ENCODE assay signal across 8 cellular contexts in the genomic region with DNA sequence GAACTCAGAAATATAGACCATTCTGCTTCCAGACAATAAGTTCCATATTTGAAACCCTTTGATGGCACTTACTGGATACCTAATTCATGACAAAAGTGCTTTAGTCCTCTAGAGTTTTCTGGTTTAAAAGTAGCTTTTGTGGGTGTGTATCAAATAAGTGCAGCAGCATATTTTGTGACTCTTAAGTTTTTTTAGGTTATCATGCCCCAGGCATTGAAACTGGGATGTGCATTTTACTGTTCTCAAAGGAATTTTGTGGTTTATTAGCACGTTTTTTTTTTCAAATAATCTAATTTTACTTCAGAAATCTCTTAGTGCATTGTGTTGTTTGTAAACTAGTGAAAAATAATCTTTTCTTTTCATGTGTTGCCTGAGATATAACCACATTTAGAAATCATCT. TPM values are rescaled to one million over a fixed set of nuclear protein-coding genes. Genes with fewer than 3 reads are reported as not detected.
DNase-seq lines count a peak whose midpoint lies in the region; ATAC-seq, FAIRE-seq and TF ChIP-seq lines count a peak whose summit lies in the region.

No MANE protein-coding gene starts in this region.

- DNase-seq in EL (peak; percentile 37), PC-3 (no peak), endothelial cell of umbilical vein (ENCODE audit: low read depth, low spot score) (no peak), trophoblast cell (no peak), occipital lobe (lab: John Stamatoyannopoulos, UW) (no peak), GOT3 (lab: John Stamatoyannopoulos, UW) (no peak), middle frontal gyrus (ENCODE audit: extremely low spot score, low spot score) (no peak)
- no peak for DNase-seq in stimulated activated CD4-positive, alpha-beta T cell treated with anti-CD3 and anti-CD28 coated beads, Interleukin-4, amount 100 ng/mL, for 1 hour

- H2AK5ac ChIP-seq in trophoblast cell (ENCODE audit: low read length), result no peak overlapping the region

- H2BK12ac ChIP-seq in trophoblast cell (ENCODE audit: low read length), result no peak overlapping the region

- H4K8ac ChIP-seq in trophoblast cell (ENCODE audit: low read depth, low read length), result no peak overlapping the region

- CTCF ChIA-PET in PC-3 (lab: Charles Lee), result no interaction called here
- CTCF ChIA-PET in endothelial cell of umbilical vein (lab: Charles Lee), result interaction anchor here (0.8 to 2.4 kb wide), 3 partner anchors 77 to 556 kb away, joined by 3 to 8 read pairs (median 7); no protein-coding TSS in a partner anchor

- POLR2A ChIA-PET in PC-3 (lab: Charles Lee; ENCODE audit: unreplicated experiment) (no interaction called here), endothelial cell of umbilical vein (lab: Charles Lee) (interaction anchor here (0.7 to 1.0 kb wide), 2 partner anchors 29 to 440 kb away, joined by 3 to 4 read pairs; a partner anchor contains a TSS)

- H4K12ac ChIP-seq in trophoblast cell (ENCODE audit: low read depth, low read length), result no peak overlapping the region

- H2AFZ ChIP-seq in PC-3 (ENCODE audit: low read length) (no peak overlapping the region), endothelial cell of umbilical vein (ENCODE audit: low read depth, low read length) (no peak overlapping the region), trophoblast cell (ENCODE audit: insufficient read depth, low read length, poor library complexity) (no peak overlapping the region)

- TF ChIP-seq CTCF in PC-3 (conservative IDR thresholded peaks at IDR 0.05; ENCODE audit: low read depth, low read length), result no peak
- TF ChIP-seq CTCF in endothelial cell of umbilical vein (IDR thresholded peaks at IDR 0.05; ENCODE audit: extremely low read depth in 1 of 2, insufficient read depth in 1 of 2, low read depth in 1 of 2, low read length in 2 of 2), result no peak

- H3K4me1 ChIP-seq in PC-3 (ENCODE audit: insufficient read depth, low read length), result peaks cover 36% of the 10 kb centered on the region
- H3K4me1 ChIP-seq in endothelial cell of umbilical vein (ENCODE audit: control insufficient read depth, extremely low read depth, insufficient read depth, low read length), result peaks cover 25% of the 10 kb centered on the region
- peaks cover 8 to 14% of the 10 kb centered on the region in 2 experiments for H3K4me1 ChIP-seq in trophoblast cell (ENCODE audit: control insufficient read depth in 1 of 2, insufficient read depth in 2 of 2, low read length in 2 of 2)

- H3K36me3 ChIP-seq in PC-3 (ENCODE audit: low read depth, low read length) (peaks cover 49% of the 10 kb centered on the region), endothelial cell of umbilical vein (ENCODE audit: control insufficient read depth in 2 of 2, extremely low read depth in 1 of 2, insufficient read depth in 2 of 2, low read length in 2 of 2) (peaks cover 10 to 21% of the 10 kb centered on the region in 2 experiments), trophoblast cell (ENCODE audit: control insufficient read depth in 1 of 2, insufficient read depth in 2 of 2, low read length in 2 of 2) (peaks cover 7 to 21% of the 10 kb centered on the region in 2 experiments)

- H3K27me3 ChIP-seq in PC-3 (ENCODE audit: low read length) (no peaks in the 10 kb centered on the region), endothelial cell of umbilical vein (ENCODE audit: control insufficient read depth in 2 of 2, insufficient read depth in 2 of 2, low read length in 2 of 2) (peaks cover under 1% of the 10 kb centered on the region in 2 experiments), trophoblast cell (ENCODE audit: insufficient read depth, low read length) (no peaks in the 10 kb centered on the region)

- H3K23ac ChIP-seq in trophoblast cell (ENCODE audit: low read length), result no peak overlapping the region

- no peak overlapping the region for H3K14ac ChIP-seq in trophoblast cell (ENCODE audit: low read length)

- no peak for ATAC-seq in PC-3

- no TSS peak for BruUV-seq in PC-3 (replicated peaks; lab: Mats Ljungman, UMichigan)
- no TSS peak for BruUV-seq in endothelial cell of umbilical vein (replicated peaks; lab: Mats Ljungman, UMichigan)

- no peaks in the 10 kb centered on the region for H3K9me2 ChIP-seq in PC-3 (replicated peaks; ENCODE audit: low read length)

- no CpG with 5 or more reads among the region's 1 CpG for WGBS in trophoblast cell (ENCODE audit: extremely low coverage, insufficient coverage, insufficient read length)

- H3F3A ChIP-seq in PC-3 (ENCODE audit: low read length, unreplicated experiment), result no peaks in the 10 kb centered on the region

- H4K20me1 ChIP-seq in PC-3 (ENCODE audit: low read length) (0 out of 2 replicates have a peak, but pooled peaks cover 18% of the 10 kb centered on the region), endothelial cell of umbilical vein (replicated peaks; ENCODE audit: control insufficient read depth, extremely low read depth, insufficient read depth, low read length) (no peaks in the 10 kb centered on the region)

- H3K27ac ChIP-seq in PC-3 (ENCODE audit: low read length) (no peak overlapping the region), endothelial cell of umbilical vein (ENCODE audit: insufficient read depth, low read depth, low read length) (peak overlapping the region; percentile 21), trophoblast cell (ENCODE audit: low read depth, low read length) (no peak overlapping the region)

- dilution Hi-C loops in endothelial cell of umbilical vein (cut with MboI; ENCODE audit: extremely low pct_ligation_motif_present, low sequenced_read_pairs), result no loop called here

- H3K4me2 ChIP-seq in PC-3 (ENCODE audit: low read length) (peak overlapping the region; percentile 97), endothelial cell of umbilical vein (ENCODE audit: insufficient read depth, low read length) (peak overlapping the region; percentile 98), trophoblast cell (ENCODE audit: low read length) (peak overlapping the region; percentile 89)

- H3K79me1 ChIP-seq in trophoblast cell (ENCODE audit: low read length), result peaks cover 10% of the 10 kb centered on the region

- H3K9ac ChIP-seq in PC-3 (ENCODE audit: low read length), result peak overlapping the region; percentile 98
- peak overlapping the region; percentile 100 for H3K9ac ChIP-seq in endothelial cell of umbilical vein (replicated peaks; ENCODE audit: extremely low read depth, insufficient read depth, low read length)
- H3K9ac ChIP-seq in trophoblast cell (ENCODE audit: low read length), result no peak overlapping the region

- no peak overlapping the region for H2BK5ac ChIP-seq in trophoblast cell (ENCODE audit: low read depth, low read length, poor library complexity)

- FAIRE-seq in endothelial cell of umbilical vein (lab: Jason Lieb, UNC), result no peak

- H3K79me2 ChIP-seq in PC-3 (ENCODE audit: low read length), result peaks cover 50% of the 10 kb centered on the region
- peaks cover 46% of the 10 kb centered on the region for H3K79me2 ChIP-seq in endothelial cell of umbilical vein (ENCODE audit: control insufficient read depth, insufficient read depth, low read length)
- H3K79me2 ChIP-seq in trophoblast cell (ENCODE audit: control insufficient read depth, insufficient read depth, low read length, poor library complexity), result peaks cover 7% of the 10 kb centered on the region

- H4K91ac ChIP-seq in trophoblast cell (ENCODE audit: low read depth, low read length), result no peak overlapping the region

- intact Hi-C loops in PC-3 (cut with micrococcal nuclease) (loop anchor here (2.0 to 10.0 kb wide), 2 partner anchors 78 to 384 kb away; a partner anchor contains a TSS), endothelial cell of umbilical vein (cut with micrococcal nuclease) (loop anchor here (2.0 to 10.0 kb wide), 3 partner anchors 387 to 556 kb away; a partner anchor contains a TSS)

- H3K9me3 ChIP-seq in PC-3 (ENCODE audit: low read length) (no peaks in the 10 kb centered on the region), endothelial cell of umbilical vein (replicated peaks; ENCODE audit: control insufficient read depth, insufficient read depth, low read length) (no peaks in the 10 kb centered on the region), trophoblast cell (ENCODE audit: insufficient read depth, low read depth, low read length) (no peaks in the 10 kb centered on the region)

- TF ChIP-seq POLR2A in endothelial cell of umbilical vein (IDR thresholded peaks at IDR 0.05; ENCODE audit: low read depth, low read length), result no peak

- no peak overlapping the region for H3K18ac ChIP-seq in trophoblast cell (ENCODE audit: low read length)

- H3K9me1 ChIP-seq in endothelial cell of umbilical vein (replicated peaks; ENCODE audit: control insufficient read depth, extremely low read depth, insufficient read depth, low read length), result no peaks in the 10 kb centered on the region

- H2BK120ac ChIP-seq in trophoblast cell (ENCODE audit: insufficient read depth, low read length, poor library complexity), result no peak overlapping the region

- no peak overlapping the region for H3K4ac ChIP-seq in trophoblast cell (ENCODE audit: low read depth, low read length)

- H3K4me3 ChIP-seq in PC-3 (ENCODE audit: low read length), result peak overlapping the region; percentile 97
- H3K4me3 ChIP-seq in endothelial cell of umbilical vein (replicated peaks in 1 of 3; ENCODE audit: insufficient read depth in 1 of 3, low read depth in 1 of 3, low read length in 3 of 3), result peak overlapping the region in 2 of 3 experiments; percentile 11 to 100
- H3K4me3 ChIP-seq in trophoblast cell (ENCODE audit: low read depth, low read length), result no peak overlapping the region

RNA-seq across cellular contexts. Expression of a gene that starts 1.5 kb away (rescaled TPM):
- 277 and 290 TPM in 2 replicates for total RNA-seq in PC-3 (2014; rRNA removed)
- total RNA-seq in endothelial cell of umbilical vein, result 313 and 319 TPM in 2 replicates
- polyA plus RNA-seq in endothelial cell of umbilical vein, result 177 and 267 TPM in 2 replicates
- polyA plus RNA-seq in endothelial cell of umbilical vein (2011; cell fraction: cytosol; rRNA removed), result 201 and 238 TPM in 2 replicates
- polyA plus RNA-seq in endothelial cell of umbilical vein (2011; cell fraction: nucleus; rRNA removed), result 228 and 252 TPM in 2 replicates
- 235 and 329 TPM in 2 replicates for polyA plus RNA-seq in endothelial cell of umbilical vein (2012)
- 729 and 798 TPM in 2 replicates for polyA minus RNA-seq in endothelial cell of umbilical vein
- polyA minus RNA-seq in endothelial cell of umbilical vein (2011; cell fraction: cytosol; rRNA and poly(A)+ RNA removed), result 124 TPM
- polyA minus RNA-seq in endothelial cell of umbilical vein (2011; cell fraction: nucleus; rRNA and poly(A)+ RNA removed), result 257 and 399 TPM in 2 replicates
- 193 and 196 TPM in 2 replicates for polyA plus RNA-seq in trophoblast cell (2013)
- total RNA-seq in occipital lobe, result 366 TPM

RNA-seq across cellular contexts. Expression of a gene that starts 28.9 kb away (rescaled TPM):
- total RNA-seq in PC-3 (2014; rRNA removed) (not detected in 2 replicates), endothelial cell of umbilical vein (0.20 TPM in 1 of 2 replicates, not detected in the other), occipital lobe (21.7 TPM)
- polyA plus RNA-seq in endothelial cell of umbilical vein, result not detected in 2 replicates
- not detected in 2 replicates for polyA plus RNA-seq in endothelial cell of umbilical vein (2011; cell fraction: cytosol; rRNA removed)
- not detected in 2 replicates for polyA plus RNA-seq in endothelial cell of umbilical vein (2011; cell fraction: nucleus; rRNA removed)
- polyA plus RNA-seq in endothelial cell of umbilical vein (2012), result 0.07 and 0.18 TPM in 2 replicates
- not detected in 2 replicates for polyA minus RNA-seq in endothelial cell of umbilical vein
- not detected for polyA minus RNA-seq in endothelial cell of umbilical vein (2011; cell fraction: cytosol; rRNA and poly(A)+ RNA removed)
- polyA minus RNA-seq in endothelial cell of umbilical vein (2011; cell fraction: nucleus; rRNA and poly(A)+ RNA removed), result not detected in 2 replicates
- polyA plus RNA-seq in trophoblast cell (2013), result 0.33 and 0.47 TPM in 2 replicates

RNA-seq across cellular contexts. Expression of a gene that starts 29.0 kb away (rescaled TPM):
- total RNA-seq in PC-3 (2014; rRNA removed) (23.0 and 26.0 TPM in 2 replicates), endothelial cell of umbilical vein (5.4 and 6.2 TPM in 2 replicates), occipital lobe (29.9 TPM)
- 4.1 and 4.7 TPM in 2 replicates for polyA plus RNA-seq in endothelial cell of umbilical vein
- polyA plus RNA-seq in endothelial cell of umbilical vein (2011; cell fraction: cytosol; rRNA removed), result 4.4 and 5.3 TPM in 2 replicates
- polyA plus RNA-seq in endothelial cell of umbilical vein (2011; cell fraction: nucleus; rRNA removed), result 3.4 and 4.4 TPM in 2 replicates
- 6.1 and 7.7 TPM in 2 replicates for polyA plus RNA-seq in endothelial cell of umbilical vein (2012)
- 1.9 and 6.0 TPM in 2 replicates for polyA minus RNA-seq in endothelial cell of umbilical vein
- 3.5 TPM for polyA minus RNA-seq in endothelial cell of umbilical vein (2011; cell fraction: cytosol; rRNA and poly(A)+ RNA removed)
- 2.7 and 4.8 TPM in 2 replicates for polyA minus RNA-seq in endothelial cell of umbilical vein (2011; cell fraction: nucleus; rRNA and poly(A)+ RNA removed)
- polyA plus RNA-seq in trophoblast cell (2013), result 1.9 and 2.2 TPM in 2 replicates

Comparison
In these comparisons a context has a peak if more than half of its experiments do, and no peak if none do; other contexts are left out.
1. RNA of a gene that starts 28.9 kb away (total RNA-seq): 21.7 TPM in occipital lobe (single experiment); 0.20 TPM in endothelial cell of umbilical vein and not detected in PC-3; every median in the first group is over 10 times any median in the second.
2. Peak in every context shown above with its lines, with median percentiles within 50 percentile points of each other: H3K4me2 ChIP-seq.